In genomic region chr17:75518983-75519540, GRCh38 we compare ENCODE assay signal across 17 cellular contexts. TPM values are rescaled to one million over a fixed set of nuclear protein-coding genes. Genes with fewer than 3 reads are reported as not detected.
DNase-seq lines count a peak whose midpoint lies in the region; ATAC-seq, FAIRE-seq and TF ChIP-seq lines count a peak whose summit lies in the region.
"Had no signal": no experiment of that assay in that cellular context is flagged by ENCODE, and none has a peak within 500 bp of the region (broad histone marks: within the 10 kb centered on the region; RNA-seq: fewer than 3 reads in every experiment).

No MANE protein-coding gene starts in this region.

- no peak overlapping the region for H4K91ac ChIP-seq in neuronal stem cell (ENCODE audit: low read depth, low read length, poor library complexity)

- H3K36me3 Mint-ChIP-seq in brain = peaks cover 32% of the 10 kb centered on the region

- H3K79me2 ChIP-seq in HepG2 (ENCODE audit: insufficient read depth, low read length) = peaks cover 8% of the 10 kb centered on the region

- H2BK12ac ChIP-seq in neuronal stem cell (ENCODE audit: low read length) = no peak overlapping the region

- in situ Hi-C loops in HepG2 (cut with HindIII; ENCODE audit: extremely low pct_ligation_motif_present, low pct_unique_long_range_greater_than_20kb) = no loop called here

- DNase-seq in HepG2 (ENCODE audit: low spot score) (no peak), right lobe of liver (no peak), neuronal stem cell (ENCODE audit: low spot score) (no peak), pancreas (no peak), NK-92 (lab: John Stamatoyannopoulos, UW; ENCODE audit: unreplicated experiment) (no peak)
- DNase-seq: activated B cell treated with CpG ODN at 0.5 μM for 24 hours, anterior cingulate cortex, HCEC 1CT, KG1, kidney, NCI-H1436, NCI-H446 treated with DMSO at 0.1 percent for 48 hours, PC-9, thyroid gland had no signal

- no peak overlapping the region for H3K14ac ChIP-seq in neuronal stem cell (ENCODE audit: low read length)

- TF ChIP-seq CTCF in HepG2 (CRISPR knock-in tag; IDR thresholded peaks at IDR 0.05) (no peak), right lobe of liver (IDR thresholded peaks at IDR 0.05) (no peak), brain (conservative IDR thresholded peaks at IDR 0.05) (no peak), pancreas (IDR thresholded peaks at IDR 0.05) (no peak)

- no peak overlapping the region for H3K9ac ChIP-seq in HepG2 (ENCODE audit: insufficient read depth, low read depth, low read length)
- H3K9ac ChIP-seq in neuronal stem cell (ENCODE audit: low read depth, low read length, poor library complexity) = no peak overlapping the region

- H2AK5ac ChIP-seq in neuronal stem cell (ENCODE audit: low read depth, low read length) = no peak overlapping the region

- H3K9me3 ChIP-seq in HepG2 (ENCODE audit: low read length) (no peaks in the 10 kb centered on the region), right lobe of liver (no peaks in the 10 kb centered on the region), neuronal stem cell (replicated peaks in 1 of 2; ENCODE audit: control insufficient read depth in 2 of 2, insufficient read depth in 1 of 2, low read depth in 1 of 2, low read length in 2 of 2) (no peaks in the 10 kb centered on the region), pancreas (no peaks in the 10 kb centered on the region)
- H3K9me3 ChIP-seq: prostate gland, thyroid gland had no signal

- H3K4me1 ChIP-seq in HepG2 (ENCODE audit: insufficient read depth, low read length) (peaks cover 21% of the 10 kb centered on the region), right lobe of liver (peaks cover 0 to 5% (median 0%) of the 10 kb centered on the region in 4 donors), neuronal stem cell (ENCODE audit: control insufficient read depth in 2 of 2, insufficient read depth in 1 of 2, low read depth in 1 of 2, low read length in 2 of 2) (peaks cover 8 to 13% of the 10 kb centered on the region in 2 donors), pancreas (peaks cover 11 to 12% (median 11%) of the 10 kb centered on the region in 3 donors)

- CTCF ChIA-PET in HepG2 (lab: Yijun Ruan, JAX; ENCODE audit: low intra/inter-chr PET ratio, low total read pairs) = no interaction called here

- BruUV-seq in HepG2 (replicated peaks; lab: Mats Ljungman, UMichigan) = no TSS peak

- no peak for TF ChIP-seq EP300 in HepG2 (IDR thresholded peaks at IDR 0.05; ENCODE audit: low read depth in 2 of 2, low read length in 2 of 2)
- no peak for TF ChIP-seq EP300 in HepG2 (CRISPR knock-in tag; IDR thresholded peaks at IDR 0.05; ENCODE audit: borderline replicate concordance)

- peaks cover 18% of the 10 kb centered on the region for H3K4me1 Mint-ChIP-seq in brain

- no peak overlapping the region for H3K4me2 ChIP-seq in HepG2 (ENCODE audit: low read depth, low read length)
- H3K4me2 ChIP-seq in neuronal stem cell (ENCODE audit: insufficient read depth, low read length, poor library complexity, severe bottlenecking) = no peak overlapping the region
- H3K4me2 ChIP-seq: PC-9 had no signal

- no peak for TF ChIP-seq RAD21 in HepG2 (CRISPR knock-in tag; IDR thresholded peaks at IDR 0.05)

- no peak overlapping the region for H4K8ac ChIP-seq in neuronal stem cell (ENCODE audit: low read depth, low read length)

- peaks cover 7% of the 10 kb centered on the region for H3K27me3 Mint-ChIP-seq in brain
- H3K27me3 Mint-ChIP-seq: activated B cell treated with CpG ODN at 0.5 μM for 24 hours had no signal

- H3K27me3 ChIP-seq in HepG2 (ENCODE audit: control insufficient read depth in 1 of 2, insufficient read depth in 2 of 2, low read length in 2 of 2) (no peaks in the 10 kb centered on the region; a peak in 1 of 5 replicates), right lobe of liver (no peaks in the 10 kb centered on the region), neuronal stem cell (ENCODE audit: control insufficient read depth in 3 of 3, insufficient read depth in 3 of 3, low read depth in 1 of 3, low read length in 3 of 3) (no peaks in the 10 kb centered on the region), pancreas (no peaks in the 10 kb centered on the region)
- H3K27me3 ChIP-seq: thyroid gland had no signal

- H3K4ac ChIP-seq in neuronal stem cell (ENCODE audit: low read length) = no peak overlapping the region

- no peak for ATAC-seq in HepG2
- ATAC-seq in right lobe of liver = no peak
- no peak for ATAC-seq in pancreas

- 0 out of 2 replicates have a peak, but pooled peaks cover 4% of the 10 kb centered on the region for H4K20me1 ChIP-seq in HepG2 (ENCODE audit: insufficient read depth, low read length)

- TF ChIP-seq POLR2A in HepG2 (IDR thresholded peaks at IDR 0.05; ENCODE audit: insufficient read depth in 1 of 2, low read depth in 2 of 2, low read length in 2 of 2) (no peak), right lobe of liver (IDR thresholded peaks at IDR 0.05) (no peak)

- H2AFZ ChIP-seq in HepG2 (ENCODE audit: low read length) = no peak overlapping the region
- H2AFZ ChIP-seq in neuronal stem cell (ENCODE audit: low read length) = no peak overlapping the region
- H2AFZ ChIP-seq: PC-9 had no signal

- no peak overlapping the region for H3K27ac Mint-ChIP-seq in brain

- H3K27ac ChIP-seq in HepG2 (ENCODE audit: extremely low read length, insufficient read depth, low read length) (no peak overlapping the region), right lobe of liver (no peak overlapping the region), neuronal stem cell (replicated peaks; ENCODE audit: low read length) (no peak overlapping the region), pancreas (no peak overlapping the region)
- H3K27ac ChIP-seq: coronary artery, PC-9, prostate gland, thyroid gland had no signal

- no peak overlapping the region for H2BK120ac ChIP-seq in neuronal stem cell (ENCODE audit: low read depth, low read length)

- WGBS in HepG2 (ENCODE audit: low lambda C conversion rate) = 99% methylated on average over 9 of the region's 9 CpGs
- WGBS in right lobe of liver (ENCODE audit: insufficient coverage, low coverage, low lambda C conversion rate, missing lambda C conversion rate) = 90% methylated on average over 7 of the region's 9 CpGs
- WGBS in neuronal stem cell (ENCODE audit: extremely low coverage in 2 of 2, insufficient read length in 2 of 2, insufficient replicate concordance in 1 of 2), 2 donors = no CpG with 5 or more reads among the region's 9 CpGs
- 88 to 94% methylated on average over 9 of the region's 9 CpGs for WGBS in pancreas, 2 donors

- no peak overlapping the region for H2BK15ac ChIP-seq in neuronal stem cell (ENCODE audit: low read length)

- H3K79me1 ChIP-seq in neuronal stem cell (ENCODE audit: low read depth, low read length) = peaks cover 17% of the 10 kb centered on the region

- POLR2A ChIA-PET in HepG2 (lab: Yijun Ruan, JAX) = no interaction called here

- H2BK5ac ChIP-seq in neuronal stem cell (ENCODE audit: low read length) = no peak overlapping the region

- no peak overlapping the region for H3K18ac ChIP-seq in neuronal stem cell (ENCODE audit: low read length)

- H3K23ac ChIP-seq in neuronal stem cell (ENCODE audit: low read depth, low read length, poor library complexity) = no peak overlapping the region

- no peaks in the 10 kb centered on the region for H3K9me3 Mint-ChIP-seq in brain
- H3K9me3 Mint-ChIP-seq: activated B cell treated with CpG ODN at 0.5 μM for 24 hours had no signal

- H3K4me3 ChIP-seq in HepG2 (replicated peaks in 1 of 3; ENCODE audit: insufficient read depth in 1 of 3, low read depth in 2 of 3, low read length in 3 of 3) (no peak overlapping the region), right lobe of liver (no peak overlapping the region), neuronal stem cell (ENCODE audit: low read length in 2 of 2) (no peak overlapping the region), pancreas (no peak overlapping the region)
- H3K4me3 ChIP-seq: coronary artery, PC-9, prostate gland, thyroid gland had no signal

- peak overlapping the region in 3 of 5 experiments; percentile 8 to 26 (median 15) for H3K4me3 Mint-ChIP-seq in brain

- H3K36me3 ChIP-seq in HepG2 (replicated peaks in 1 of 2; ENCODE audit: control insufficient read depth in 1 of 2, insufficient read depth in 2 of 2, low read length in 2 of 2) = peaks cover 7 to 31% of the 10 kb centered on the region in 2 experiments; a peak in 4 of 5 replicates
- peaks cover 0 to 5% (median 0%) of the 10 kb centered on the region in 4 donors for H3K36me3 ChIP-seq in right lobe of liver
- peaks cover 33 to 53% of the 10 kb centered on the region in 2 donors for H3K36me3 ChIP-seq in neuronal stem cell (replicated peaks in 1 of 2; ENCODE audit: control insufficient read depth in 2 of 2, insufficient read depth in 2 of 2, low read length in 2 of 2)
- H3K36me3 ChIP-seq in pancreas = peaks cover 0 to 9% (median 0%) of the 10 kb centered on the region in 3 donors
- H3K36me3 ChIP-seq: prostate gland, thyroid gland had no signal

- FAIRE-seq in HepG2 (lab: Jason Lieb, UNC) = no peak
- no peak for FAIRE-seq in pancreas (lab: Jason Lieb, UNC)
- FAIRE-seq: kidney had no signal

- intact Hi-C loops in HepG2 (cut with micrococcal nuclease; ENCODE audit: unreplicated experiment) (no loop called here), right lobe of liver (cut with DNase I) (loop anchor here in 1 of 2 donors (5.0 kb wide), 1 partner anchor 68 kb away; the partner anchor contains the start of gene MYO15B), pancreas (cut with DNase I) (no loop called here)

RNA-seq across cellular contexts. Expression of gene TSEN54, which starts 2.7 kb away (rescaled TPM):
- total RNA-seq in HepG2 (2016; rRNA removed; fragmentation: Illumina TruSeq; extraction: Trizol) (43.6 and 62.9 TPM in 2 replicates), right lobe of liver (10 to 100 TPM in 4 of 6 experiments, 1 to 10 TPM in 2; 8.5 to 13.6 (median 10.2) TPM), pancreas (10 to 100 TPM; 14.9 to 20.0 (median 19.1) TPM)
- 20.6 and 23.0 TPM in 2 replicates for total RNA-seq in HepG2 (2016; cell fraction: cytosol; rRNA removed; fragmentation: Illumina TruSeq; extraction: Trizol; ENCODE audit: low read depth)
- 44.0 and 64.1 TPM in 2 replicates for total RNA-seq in HepG2 (2016; cell fraction: insoluble cytoplasmic fraction; rRNA removed; fragmentation: Illumina TruSeq; extraction: Trizol)
- total RNA-seq in HepG2 (2016; cell fraction: membrane; rRNA removed; fragmentation: Illumina TruSeq; extraction: Trizol) = 44.5 and 45.0 TPM in 2 replicates
- total RNA-seq in HepG2 (2016; cell fraction: nucleus; rRNA removed; fragmentation: Illumina TruSeq; extraction: Trizol) = 39.9 and 48.4 TPM in 2 replicates
- polyA plus RNA-seq in HepG2 (2011; rRNA removed) (63.3 and 64.4 TPM in 2 replicates), brain (ENCODE audit: insufficient read depth, low read depth, low replicate concordance) (32.9 TPM), pancreas (100 to 1,000 TPM in 1 of 2 donors, 10 to 100 TPM in 1; 55.1 to 105 TPM)
- 36.2 and 47.1 TPM in 2 replicates for polyA plus RNA-seq in HepG2 (2011; cell fraction: cytosol; rRNA removed)
- 87.7 and 89.1 TPM in 2 replicates for polyA plus RNA-seq in HepG2 (2011; cell fraction: nucleus; rRNA removed)
- polyA plus RNA-seq in HepG2 (2012) = 22.1 and 34.4 TPM in 2 replicates
- 20.4 and 20.5 TPM in 2 replicates for polyA plus RNA-seq in HepG2 (2016; cell fraction: cytosol; fragmentation: Illumina TruSeq; extraction: Trizol; ENCODE audit: low read depth)
- polyA plus RNA-seq in HepG2 (2016; cell fraction: insoluble cytoplasmic fraction; fragmentation: Illumina TruSeq; extraction: Trizol; ENCODE audit: low read depth) = 37.7 and 50.5 TPM in 2 replicates
- 30.9 and 35.9 TPM in 2 replicates for polyA plus RNA-seq in HepG2 (2016; cell fraction: membrane; fragmentation: Illumina TruSeq; extraction: Trizol; ENCODE audit: low read depth)
- polyA plus RNA-seq in HepG2 (2016; cell fraction: nucleus; fragmentation: Illumina TruSeq; extraction: Trizol; ENCODE audit: insufficient read depth, low read depth) = 108 and 110 TPM in 2 replicates
- polyA minus RNA-seq in HepG2 (2011; rRNA and poly(A)+ RNA removed; ENCODE audit: low replicate concordance) = 56.0 and 95.0 TPM in 2 replicates
- polyA minus RNA-seq in HepG2 (2011; cell fraction: cytosol; rRNA and poly(A)+ RNA removed) = 11.3 and 14.0 TPM in 2 replicates
- polyA minus RNA-seq in HepG2 (2011; cell fraction: nucleus; rRNA and poly(A)+ RNA removed) = 13.9 and 15.5 TPM in 2 replicates
- polyA plus RNA-seq in neuronal stem cell (2013, experiment 1 of 2) = 21.2 TPM
- polyA plus RNA-seq in neuronal stem cell (2013, experiment 2 of 2) = 24.0 TPM

RNA-seq across cellular contexts. Expression of gene CASKIN2, which starts 3.7 kb away (rescaled TPM):
- total RNA-seq in HepG2 (2016; rRNA removed; fragmentation: Illumina TruSeq; extraction: Trizol) (5.2 and 10.6 TPM in 2 replicates), right lobe of liver (10 to 100 TPM in 4 of 6 experiments, 1 to 10 TPM in 2; 9.0 to 26.0 (median 12.0) TPM), pancreas (10 to 100 TPM; 12.2 to 20.7 (median 13.2) TPM)
- total RNA-seq in HepG2 (2016; cell fraction: cytosol; rRNA removed; fragmentation: Illumina TruSeq; extraction: Trizol; ENCODE audit: low read depth) = 1.5 and 1.8 TPM in 2 replicates
- 4.9 and 7.5 TPM in 2 replicates for total RNA-seq in HepG2 (2016; cell fraction: insoluble cytoplasmic fraction; rRNA removed; fragmentation: Illumina TruSeq; extraction: Trizol)
- 3.4 and 4.1 TPM in 2 replicates for total RNA-seq in HepG2 (2016; cell fraction: membrane; rRNA removed; fragmentation: Illumina TruSeq; extraction: Trizol)
- 6.8 and 8.0 TPM in 2 replicates for total RNA-seq in HepG2 (2016; cell fraction: nucleus; rRNA removed; fragmentation: Illumina TruSeq; extraction: Trizol)
- polyA plus RNA-seq in HepG2 (2011; rRNA removed) (6.8 and 7.8 TPM in 2 replicates), brain (ENCODE audit: insufficient read depth, low read depth, low replicate concordance) (29.0 TPM), pancreas (10 to 100 TPM; 12.1 to 14.7 TPM)
- polyA plus RNA-seq in HepG2 (2011; cell fraction: cytosol; rRNA removed) = 1.9 and 2.2 TPM in 2 replicates
- polyA plus RNA-seq in HepG2 (2011; cell fraction: nucleus; rRNA removed) = 23.6 and 26.5 TPM in 2 replicates
- 6.2 and 9.6 TPM in 2 replicates for polyA plus RNA-seq in HepG2 (2012)
- 0.61 and 0.68 TPM in 2 replicates for polyA plus RNA-seq in HepG2 (2016; cell fraction: cytosol; fragmentation: Illumina TruSeq; extraction: Trizol; ENCODE audit: low read depth)
- polyA plus RNA-seq in HepG2 (2016; cell fraction: insoluble cytoplasmic fraction; fragmentation: Illumina TruSeq; extraction: Trizol; ENCODE audit: low read depth) = 4.4 and 7.0 TPM in 2 replicates
- 1.6 and 1.8 TPM in 2 replicates for polyA plus RNA-seq in HepG2 (2016; cell fraction: membrane; fragmentation: Illumina TruSeq; extraction: Trizol; ENCODE audit: low read depth)
- polyA plus RNA-seq in HepG2 (2016; cell fraction: nucleus; fragmentation: Illumina TruSeq; extraction: Trizol; ENCODE audit: insufficient read depth, low read depth) = 16.3 and 16.6 TPM in 2 replicates
- 11.8 and 14.9 TPM in 2 replicates for polyA minus RNA-seq in HepG2 (2011; rRNA and poly(A)+ RNA removed; ENCODE audit: low replicate concordance)
- 4.9 and 5.0 TPM in 2 replicates for polyA minus RNA-seq in HepG2 (2011; cell fraction: cytosol; rRNA and poly(A)+ RNA removed)
- polyA minus RNA-seq in HepG2 (2011; cell fraction: nucleus; rRNA and poly(A)+ RNA removed) = 17.0 and 20.4 TPM in 2 replicates
- 7.5 TPM for polyA plus RNA-seq in neuronal stem cell (2013, experiment 1 of 2)
- polyA plus RNA-seq in neuronal stem cell (2013, experiment 2 of 2) = 7.9 TPM

RNA-seq across cellular contexts. Expression of gene LLGL2, which starts 6.4 kb away (rescaled TPM):
- total RNA-seq in HepG2 (2016; rRNA removed; fragmentation: Illumina TruSeq; extraction: Trizol) (53.9 and 86.7 TPM in 2 replicates), right lobe of liver (10 to 100 TPM; 32.8 to 71.4 (median 44.6) TPM), pancreas (100 to 1,000 TPM in 3 of 6 donors, 10 to 100 TPM in 3; 87.8 to 130 (median 101) TPM)
- 27.2 and 32.8 TPM in 2 replicates for total RNA-seq in HepG2 (2016; cell fraction: cytosol; rRNA removed; fragmentation: Illumina TruSeq; extraction: Trizol; ENCODE audit: low read depth)
- total RNA-seq in HepG2 (2016; cell fraction: insoluble cytoplasmic fraction; rRNA removed; fragmentation: Illumina TruSeq; extraction: Trizol) = 51.9 and 87.2 TPM in 2 replicates
- 45.8 and 50.7 TPM in 2 replicates for total RNA-seq in HepG2 (2016; cell fraction: membrane; rRNA removed; fragmentation: Illumina TruSeq; extraction: Trizol)
- total RNA-seq in HepG2 (2016; cell fraction: nucleus; rRNA removed; fragmentation: Illumina TruSeq; extraction: Trizol) = 72.1 and 85.8 TPM in 2 replicates
- polyA plus RNA-seq in HepG2 (2011; rRNA removed) (83.0 and 109 TPM in 2 replicates), brain (ENCODE audit: insufficient read depth, low read depth, low replicate concordance) (22.1 TPM), pancreas (100 to 1,000 TPM; 286 to 296 TPM)
- 40.2 and 67.1 TPM in 2 replicates for polyA plus RNA-seq in HepG2 (2011; cell fraction: cytosol; rRNA removed)
- 384 and 448 TPM in 2 replicates for polyA plus RNA-seq in HepG2 (2011; cell fraction: nucleus; rRNA removed)
- 33.3 and 59.5 TPM in 2 replicates for polyA plus RNA-seq in HepG2 (2012)
- 23.2 and 28.1 TPM in 2 replicates for polyA plus RNA-seq in HepG2 (2016; cell fraction: cytosol; fragmentation: Illumina TruSeq; extraction: Trizol; ENCODE audit: low read depth)
- polyA plus RNA-seq in HepG2 (2016; cell fraction: insoluble cytoplasmic fraction; fragmentation: Illumina TruSeq; extraction: Trizol; ENCODE audit: low read depth) = 41.6 and 52.9 TPM in 2 replicates
- 32.5 and 33.0 TPM in 2 replicates for polyA plus RNA-seq in HepG2 (2016; cell fraction: membrane; fragmentation: Illumina TruSeq; extraction: Trizol; ENCODE audit: low read depth)
- polyA plus RNA-seq in HepG2 (2016; cell fraction: nucleus; fragmentation: Illumina TruSeq; extraction: Trizol; ENCODE audit: insufficient read depth, low read depth) = 204 and 230 TPM in 2 replicates
- 30.9 and 126 TPM in 2 replicates for polyA minus RNA-seq in HepG2 (2011; rRNA and poly(A)+ RNA removed; ENCODE audit: low replicate concordance)
- 30.6 and 31.7 TPM in 2 replicates for polyA minus RNA-seq in HepG2 (2011; cell fraction: cytosol; rRNA and poly(A)+ RNA removed)
- polyA minus RNA-seq in HepG2 (2011; cell fraction: nucleus; rRNA and poly(A)+ RNA removed) = 79.4 and 86.0 TPM in 2 replicates
- 25.2 TPM for polyA plus RNA-seq in neuronal stem cell (2013, experiment 1 of 2)
- polyA plus RNA-seq in neuronal stem cell (2013, experiment 2 of 2) = 26.4 TPM
